Comparison of ENCODE assay signal across 9 cellular contexts in the genomic region with DNA sequence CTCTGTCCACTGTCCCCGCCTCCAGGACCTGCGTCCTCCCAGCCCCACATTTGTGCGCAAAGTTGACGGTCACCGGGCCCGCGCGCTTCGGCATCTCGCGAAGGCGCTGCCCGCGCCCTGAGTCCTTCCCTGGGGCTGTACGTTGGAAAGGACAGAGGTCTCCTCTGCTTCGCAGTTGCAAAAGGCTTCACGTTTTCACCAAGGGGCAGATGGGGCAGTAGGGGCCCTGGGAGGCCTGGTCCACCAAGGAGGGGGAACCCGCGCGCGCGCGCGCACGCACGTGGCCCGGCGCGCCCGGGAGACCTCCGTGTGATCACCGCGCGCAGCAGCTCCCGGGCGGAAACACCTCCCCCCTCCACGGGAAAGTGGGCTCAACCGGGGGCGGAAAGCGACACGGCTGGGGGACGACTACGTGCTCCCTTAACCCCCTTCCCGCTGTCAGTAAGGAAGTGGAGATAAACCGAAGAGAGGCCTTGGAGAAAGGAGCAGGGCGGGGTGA. TPM values are rescaled to one million over a fixed set of nuclear protein-coding genes. Genes with fewer than 3 reads are reported as not detected.
DNase-seq lines count a peak whose midpoint lies in the region; ATAC-seq, FAIRE-seq and TF ChIP-seq lines count a peak whose summit lies in the region.
"Had no signal": no experiment of that assay in that cellular context is flagged by ENCODE, and none has a peak within 500 bp of the region (broad histone marks: within the 10 kb centered on the region; RNA-seq: fewer than 3 reads in every experiment).

No MANE protein-coding gene starts in this region.

- H3K36me3 Mint-ChIP-seq in T-helper 2 cell treated with Interferon-gamma antibody and Interleukin-4, amounts not matched to agents 5 μg/mL and 100 μg/mL, for 36 hours (ENCODE audit: low read depth) = no peaks in the 10 kb centered on the region

- no peak for TF ChIP-seq CTCF in D721Med (IDR thresholded peaks at IDR 0.05; ENCODE audit: insufficient read depth, missing control alignments)

- H3K27me3 ChIP-seq in muscle layer of colon (ENCODE audit: control insufficient read depth in 1 of 2, insufficient read depth in 2 of 2, low read length in 2 of 2) = no peaks in the 10 kb centered on the region

- no peaks in the 10 kb centered on the region for H3K36me3 ChIP-seq in muscle layer of colon (ENCODE audit: insufficient read depth, low read length)

- H3K27me3 Mint-ChIP-seq in T-helper 2 cell treated with Interferon-gamma antibody and Interleukin-4, amounts not matched to agents 5 μg/mL and 100 μg/mL, for 36 hours (ENCODE audit: low read depth) = no peaks in the 10 kb centered on the region
- no peaks in the 10 kb centered on the region for H3K27me3 Mint-ChIP-seq in stimulated activated naive CD8-positive, alpha-beta T cell treated with anti-CD3 and anti-CD28 coated beads, Interleukin-15, amount 100 ng/mL, for 72 hours

- H3K4me1 Mint-ChIP-seq in T-helper 2 cell treated with Interferon-gamma antibody and Interleukin-4, amounts not matched to agents 5 μg/mL and 100 μg/mL, for 36 hours (ENCODE audit: low read depth) = peaks cover 52% of the 10 kb centered on the region
- H3K4me1 Mint-ChIP-seq in stimulated activated naive CD8-positive, alpha-beta T cell treated with anti-CD3 and anti-CD28 coated beads, Interleukin-15, amount 100 ng/mL, for 72 hours = peaks cover 78% of the 10 kb centered on the region

- peak overlapping the region; percentile 43 to 54 for H3K4me3 ChIP-seq in muscle layer of colon (ENCODE audit: low read depth in 1 of 2, low read length in 2 of 2)

- peak overlapping the region; percentile 89 for H3K27ac ChIP-seq in muscle layer of colon (ENCODE audit: low read depth, low read length)

- DNase-seq in Caki2 (ENCODE audit: low read depth) (peak; percentile 20), dermis blood vessel endothelial cell (peak; percentile 70), T-helper 9 cell (no peak), D721Med (ENCODE audit: insufficient read length, low spot score) (no peak)
- no peak for DNase-seq in T-helper 2 cell treated with Interferon-gamma antibody and Interleukin-4, amounts not matched to agents 5 μg/mL and 100 μg/mL, for 36 hours (ENCODE audit: low spot score)
- peak in 1 of 2 donors; percentile 76 for DNase-seq in stimulated activated naive CD8-positive, alpha-beta T cell treated with anti-CD3 and anti-CD28 coated beads, Interleukin-15, amount 100 ng/mL, for 72 hours

- peak overlapping the region; percentile 83 for H3K4me3 Mint-ChIP-seq in T-helper 2 cell treated with Interferon-gamma antibody and Interleukin-4, amounts not matched to agents 5 μg/mL and 100 μg/mL, for 36 hours
- peak overlapping the region; percentile 87 to 96 for H3K4me3 Mint-ChIP-seq in stimulated activated naive CD8-positive, alpha-beta T cell treated with anti-CD3 and anti-CD28 coated beads, Interleukin-15, amount 100 ng/mL, for 72 hours

- in situ Hi-C loops in Caki2 (cut with HindIII; ENCODE audit: low pct_unique_long_range_greater_than_20kb, low sequenced_read_pairs) = no loop called here

- H3K9me3 ChIP-seq in muscle layer of colon (ENCODE audit: low read length) = no peaks in the 10 kb centered on the region

- peak overlapping the region; percentile 95 for H3K9ac ChIP-seq in muscle layer of colon (ENCODE audit: low read length)

- no peak for FAIRE-seq in D721Med (lab: Jason Lieb, UNC)

- peak overlapping the region; percentile 97 for H3K27ac Mint-ChIP-seq in T-helper 2 cell treated with Interferon-gamma antibody and Interleukin-4, amounts not matched to agents 5 μg/mL and 100 μg/mL, for 36 hours
- H3K27ac Mint-ChIP-seq in stimulated activated naive CD8-positive, alpha-beta T cell treated with anti-CD3 and anti-CD28 coated beads, Interleukin-15, amount 100 ng/mL, for 72 hours = peak overlapping the region; percentile 100

- peaks cover 42% of the 10 kb centered on the region for H3K4me1 ChIP-seq in muscle layer of colon (ENCODE audit: insufficient read depth, low read length)

- no peaks in the 10 kb centered on the region for H3K9me3 Mint-ChIP-seq in T-helper 2 cell treated with Interferon-gamma antibody and Interleukin-4, amounts not matched to agents 5 μg/mL and 100 μg/mL, for 36 hours
- H3K9me3 Mint-ChIP-seq in stimulated activated naive CD8-positive, alpha-beta T cell treated with anti-CD3 and anti-CD28 coated beads, Interleukin-15, amount 100 ng/mL, for 72 hours = no peaks in the 10 kb centered on the region

- peak; percentile 7 for ATAC-seq in HG02642 (IDR thresholded peaks at IDR 0.05; ENCODE audit: poor library complexity, unreplicated experiment)
- ATAC-seq in stimulated activated naive CD8-positive, alpha-beta T cell treated with anti-CD3 and anti-CD28 coated beads, Interleukin-15, amount 100 ng/mL, for 72 hours = peak; percentile 11

RNA-seq across cellular contexts. Expression of a gene that starts 21.9 kb away (rescaled TPM):
- total RNA-seq in Caki2 (2014; rRNA removed; shearing (Covaris generic); ENCODE audit: low replicate concordance) = not detected in 2 replicates
- total RNA-seq in dermis blood vessel endothelial cell = not detected in 2 replicates
- total RNA-seq: M059J had no signal

Comparison
In these comparisons a context has a peak if more than half of its experiments do, and no peak if none do; other contexts are left out.
1. DNase-seq: peak in Caki2 (single experiment) and dermis blood vessel endothelial cell (single experiment); none in T-helper 2 cell treated with Interferon-gamma antibody and Interleukin-4, amounts not matched to agents 5 μg/mL and 100 μg/mL, for 36 hours (single experiment), T-helper 9 cell (single experiment) and D721Med (single experiment).